ENCODE assay signal across 16 cellular contexts in genomic region chr12:52082668-52082987, GRCh38. TPM values are rescaled to one million over a fixed set of nuclear protein-coding genes. Genes with fewer than 3 reads are reported as not detected.
DNase-seq lines count a peak whose midpoint lies in the region; ATAC-seq and TF ChIP-seq lines count a peak whose summit lies in the region.
"Had no signal": no experiment of that assay in that cellular context is flagged by ENCODE, and none has a peak within 500 bp of the region (broad histone marks: within the 10 kb centered on the region; RNA-seq: fewer than 3 reads in every experiment).

No MANE protein-coding gene starts in this region.

- TF ChIP-seq EP300 in ovary (IDR thresholded peaks at IDR 0.05) = no peak

- H2AFZ ChIP-seq in fibroblast of lung (ENCODE audit: low read length) = no peak overlapping the region

- H3K9me3 ChIP-seq in AG04450 (ENCODE audit: control insufficient read depth, insufficient read depth, low read length) (no peaks in the 10 kb centered on the region; the same call in 1 of the 2 replicates), fibroblast of lung (ENCODE audit: control insufficient read depth, insufficient read depth, low read depth, low read length) (no peaks in the 10 kb centered on the region), ovary (no peaks in the 10 kb centered on the region)

- H3K4me3 ChIP-seq in AG04450 (ENCODE audit: low read depth, low read length) (no peak overlapping the region), fibroblast of lung (replicated peaks in 1 of 4; ENCODE audit: control extremely low read depth in 1 of 4, insufficient read depth in 1 of 4, low read depth in 3 of 4, low read length in 4 of 4) (no peak overlapping the region), ovary (no peak overlapping the region)
- H3K4me3 ChIP-seq: K562 had no signal

- intact Hi-C loops in ovary (cut with DNase I) = loop anchor here in 3 of 4 donors (2.0 to 5.0 kb wide), 2 partner anchors 58 to 75 kb away; partner anchors contain the start of gene TAMALIN (in 1 of the 3)

- WGBS in ovary, 3 donors = 18 to 34% (median 23%) methylated on average over 4 of the region's 4 CpGs

- TF ChIP-seq POLR2A in ovary (IDR thresholded peaks at IDR 0.05) = no peak

- TF ChIP-seq CTCF in AG04450 (IDR thresholded peaks at IDR 0.05; ENCODE audit: low read depth, low read length) = no peak
- TF ChIP-seq CTCF in fibroblast of lung (conservative IDR thresholded peaks at IDR 0.05 in 1 of 2, IDR thresholded peaks at IDR 0.05 in 1 of 2; ENCODE audit: low read depth in 1 of 2, low read length in 2 of 2) = no peak
- TF ChIP-seq CTCF in ovary (IDR thresholded peaks at IDR 0.05) = no peak

- peaks cover 39% of the 10 kb centered on the region for H3K4me1 ChIP-seq in fibroblast of lung (ENCODE audit: control insufficient read depth, extremely low read depth, insufficient read depth, low read length)
- H3K4me1 ChIP-seq in ovary (ENCODE audit: insufficient read depth) = peaks cover 19% of the 10 kb centered on the region

- H4K20me1 ChIP-seq in fibroblast of lung (ENCODE audit: control insufficient read depth, extremely low read depth, insufficient read depth, low read length) = no peaks in the 10 kb centered on the region

- H3K36me3 ChIP-seq in fibroblast of lung (ENCODE audit: control insufficient read depth, insufficient read depth, low read length) (peaks cover 4% of the 10 kb centered on the region), ovary (no peaks in the 10 kb centered on the region)

- peaks cover 4% of the 10 kb centered on the region for H3K27me3 ChIP-seq in AG04450 (ENCODE audit: control insufficient read depth, insufficient read depth, low read length)
- H3K27me3 ChIP-seq in fibroblast of lung (ENCODE audit: control insufficient read depth, insufficient read depth, low read length) = no peaks in the 10 kb centered on the region
- H3K27me3 ChIP-seq in ovary = no peaks in the 10 kb centered on the region

- CTCF ChIA-PET in AG04450 (lab: Charles Lee) = interaction anchor here (0.6 to 31.7 kb wide), 15 partner anchors 9 to 120 kb away, joined by 3 to 624 read pairs (median 5); partner anchors contain the start of gene ATG101

- H3K4me2 ChIP-seq in fibroblast of lung (ENCODE audit: extremely low read depth, insufficient read depth, low read length) = no peak overlapping the region

- POLR2A ChIA-PET in AG04450 (lab: Yijun Ruan, JAX) = interaction anchor here (1.0 to 3.6 kb wide), 8 partner anchors 9 to 197 kb away, joined by 3 to 32 read pairs (median 6); partner anchors contain the start of genes ATG101 and NR4A1

- peak overlapping the region; percentile 42 for H3K9ac ChIP-seq in fibroblast of lung (ENCODE audit: insufficient read depth, low read length)

- ATAC-seq in GM18498 (IDR thresholded peaks at IDR 0.05; ENCODE audit: unreplicated experiment) (no peak), GM21528 (IDR thresholded peaks at IDR 0.05; ENCODE audit: low FRiP score, unreplicated experiment) (no peak)

- H3K27ac ChIP-seq in AG04450 (ENCODE audit: low read depth, low read length) = peak overlapping the region; percentile 85
- peak overlapping the region; percentile 62 for H3K27ac ChIP-seq in fibroblast of lung (ENCODE audit: insufficient read depth, low read length)
- peak overlapping the region; percentile 87 to 88 for H3K27ac ChIP-seq in ovary

- peaks cover 3% of the 10 kb centered on the region for H3K79me2 ChIP-seq in fibroblast of lung (ENCODE audit: control insufficient read depth, insufficient read depth, low read length)

- DNase-seq in AG04450 (ENCODE audit: low read depth, low spot score) (no peak), NAMALWA (ENCODE audit: low spot score) (peak; percentile 43), fibroblast of lung (ENCODE audit: low read depth in 2 of 2) (no peak), ovary (no peak), HPDE6-E6E7 (ENCODE audit: extremely low spot score) (no peak), superior temporal gyrus (ENCODE audit: extremely low spot score) (no peak)
- DNase-seq: activated naive CD4-positive, alpha-beta T cell treated with Interleukin-2 at 50 U/mL for 16 hours; Calu3; NCI-H1417 treated with DMSO at 0.1 percent for 48 hours; NCI-H510A had no signal

RNA-seq across cellular contexts. Expression of gene SMIM41, which starts 3.1 kb away (rescaled TPM):
- polyA plus RNA-seq in AG04450 (2011; rRNA removed) (not detected in 2 replicates), fibroblast of lung (1.9 and 4.8 TPM in 2 replicates), ovary (1 to 10 TPM in 1 of 2 donors, under 1 TPM in 1; 0.32 to 3.4 TPM)
- not detected in 2 replicates for polyA minus RNA-seq in AG04450 (2011; rRNA and poly(A)+ RNA removed)
- total RNA-seq in fibroblast of lung (2.0 and 2.1 TPM in 2 replicates), ovary (1 to 10 TPM; 1.4 to 4.5 (median 2.8) TPM)
- 1.5 and 2.8 TPM in 2 replicates for polyA plus RNA-seq in fibroblast of lung (2012)
- polyA minus RNA-seq in fibroblast of lung (ENCODE audit: low replicate concordance) = not detected in 2 replicates
- total RNA-seq: Calu3, endodermal cell, glomerular endothelial cell, K562, myocyte had no signal
- polyA plus RNA-seq: K562 had no signal

RNA-seq across cellular contexts. Expression of gene ATG101, which starts 12.8 kb away (rescaled TPM):
- polyA plus RNA-seq in AG04450 (2011; rRNA removed) = 97.3 and 112 TPM in 2 replicates
- polyA minus RNA-seq in AG04450 (2011; rRNA and poly(A)+ RNA removed) = 66.0 and 79.1 TPM in 2 replicates
- 90.3 and 103 TPM in 2 replicates for total RNA-seq in fibroblast of lung
- polyA plus RNA-seq in fibroblast of lung = 82.2 and 82.9 TPM in 2 replicates
- 78.1 and 79.9 TPM in 2 replicates for polyA plus RNA-seq in fibroblast of lung (2012)
- polyA minus RNA-seq in fibroblast of lung (ENCODE audit: low replicate concordance) = 109 and 186 TPM in 2 replicates
- 10 to 100 TPM; 24.9 to 48.7 (median 28.9) TPM for total RNA-seq in ovary
- 10 to 100 TPM; 13.6 to 26.2 TPM for polyA plus RNA-seq in ovary

RNA-seq across cellular contexts. Expression of gene NR4A1, which starts 31.4 kb away (rescaled TPM):
- 4.4 and 6.9 TPM in 2 replicates for polyA plus RNA-seq in AG04450 (2011; rRNA removed)
- 16.4 and 18.6 TPM in 2 replicates for polyA minus RNA-seq in AG04450 (2011; rRNA and poly(A)+ RNA removed)
- 2.1 and 3.8 TPM in 2 replicates for total RNA-seq in fibroblast of lung
- 4.1 and 15.9 TPM in 2 replicates for polyA plus RNA-seq in fibroblast of lung
- polyA plus RNA-seq in fibroblast of lung (2012) = 7.9 and 23.3 TPM in 2 replicates
- polyA minus RNA-seq in fibroblast of lung (ENCODE audit: low replicate concordance) = 16.6 and 62.1 TPM in 2 replicates
- total RNA-seq in ovary = 1,000 to 10,000 TPM in 2 of 7 donors, 100 to 1,000 TPM in 5; 142 to 1,603 (median 414) TPM
- polyA plus RNA-seq in ovary = 100 to 1,000 TPM in 1 of 2 donors, 10 to 100 TPM in 1; 41.7 to 159 TPM
